Comparison of ENCODE assay signal across 10 cellular contexts in the genomic region with DNA sequence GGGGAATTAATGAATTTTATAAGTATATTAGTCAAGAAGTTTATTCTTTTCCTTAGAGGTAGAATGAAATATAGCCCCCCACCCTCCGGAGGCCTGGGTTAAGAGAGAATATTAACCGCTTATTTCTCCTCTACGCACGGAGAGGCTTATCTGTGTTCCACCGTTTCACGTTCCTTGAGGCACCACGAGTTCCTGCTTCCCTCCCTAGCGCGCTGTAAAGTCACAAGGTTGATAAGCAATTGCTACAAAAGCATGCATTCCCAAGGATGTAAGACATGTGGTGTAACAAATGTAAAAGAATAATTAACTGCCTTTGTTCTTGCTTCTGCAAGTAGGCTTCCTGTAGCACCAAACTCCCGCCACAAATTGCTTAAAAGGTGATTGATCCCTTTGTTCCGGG. TPM values are rescaled to one million over a fixed set of nuclear protein-coding genes. Genes with fewer than 3 reads are reported as not detected.
DNase-seq lines count a peak whose midpoint lies in the region; ATAC-seq, FAIRE-seq and TF ChIP-seq lines count a peak whose summit lies in the region.
"Had no signal": no experiment of that assay in that cellular context is flagged by ENCODE, and none has a peak within 500 bp of the region (broad histone marks: within the 10 kb centered on the region; RNA-seq: fewer than 3 reads in every experiment).

No MANE protein-coding gene starts in this region.

- POLR2A ChIA-PET in BJ (lab: Charles Lee) = no interaction called here

- no peak overlapping the region for H3K9ac ChIP-seq in KMS-11

- no peak for FAIRE-seq in HTR-8/SVneo (lab: Jason Lieb, UNC)
- FAIRE-seq: G401.6 had no signal

- ATAC-seq in natural killer cell (no peak), GM18511 (IDR thresholded peaks at IDR 0.05; ENCODE audit: unreplicated experiment) (no peak)

- no peaks in the 10 kb centered on the region for H3K9me3 Mint-ChIP-seq in natural killer cell
- H3K9me3 Mint-ChIP-seq: T-helper 1 cell treated with Interleukin-12 subunit alpha and Interleukin-12 subunit beta and Interleukin-4 antibody, amounts not matched to agents 30 μg/mL and 1 μg/mL, for 36 hours had no signal

- H3K4me2 ChIP-seq in KMS-11 = peak overlapping the region; percentile 88

- peaks cover 15% of the 10 kb centered on the region for H3K36me3 Mint-ChIP-seq in natural killer cell

- in situ Hi-C loops in brain microvascular endothelial cell (cut with HindIII; ENCODE audit: low pct_ligation_motif_present, low sequenced_read_pairs) = no loop called here

- no peak overlapping the region for H2AFZ ChIP-seq in KMS-11 (ENCODE audit: low read depth)

- H4K20me1 ChIP-seq in KMS-11 (ENCODE audit: insufficient read depth) = no peaks in the 10 kb centered on the region

- intact Hi-C loops in natural killer cell (cut with micrococcal nuclease) = loop anchor here (2.0 kb wide), 1 partner anchor 291 kb away; a partner anchor contains a TSS

- TF ChIP-seq CTCF in BJ (IDR thresholded peaks at IDR 0.05; ENCODE audit: insufficient read depth, low read depth, low read length) (no peak), KMS-11 (conservative IDR thresholded peaks at IDR 0.05; ENCODE audit: low read depth, low read length) (no peak), brain microvascular endothelial cell (IDR thresholded peaks at IDR 0.05; ENCODE audit: low read depth, low read length, missing control alignments) (no peak), natural killer cell (IDR thresholded peaks at IDR 0.05) (no peak), GM10266 (IDR thresholded peaks at IDR 0.05; ENCODE audit: control insufficient read depth, insufficient read depth, low read depth, missing control alignments) (no peak)

- H3K4me3 ChIP-seq in BJ (ENCODE audit: low read depth, low read length) = peak overlapping the region; percentile 77
- H3K4me3 ChIP-seq in KMS-11 (IDR thresholded peaks at IDR 0.05; ENCODE audit: insufficient read depth, low read depth, low read length) = no peak overlapping the region
- H3K4me3 ChIP-seq in brain microvascular endothelial cell (ENCODE audit: low read depth, low read length) = peak overlapping the region; percentile 85

- peaks cover 18% of the 10 kb centered on the region for H3K4me1 ChIP-seq in KMS-11 (ENCODE audit: low read depth, poor library complexity, severe bottlenecking)

- H3K27me3 ChIP-seq in BJ (ENCODE audit: control insufficient read depth, insufficient read depth, low read length) = no peaks in the 10 kb centered on the region
- no peaks in the 10 kb centered on the region for H3K27me3 ChIP-seq in KMS-11 (ENCODE audit: insufficient read depth, low read depth)
- H3K27me3 ChIP-seq in brain microvascular endothelial cell (replicated peaks) = no peaks in the 10 kb centered on the region

- CTCF ChIA-PET in BJ (lab: Yijun Ruan, JAX) = interaction anchor here (1.1 to 1.6 kb wide), 2 partner anchors 12 to 58 kb away, joined by 3 read pairs; no protein-coding TSS in a partner anchor

- H3K27ac ChIP-seq in KMS-11 = no peak overlapping the region
- no peak overlapping the region for H3K27ac ChIP-seq in brain microvascular endothelial cell

- peaks cover 48 to 53% of the 10 kb centered on the region in 2 donors for H3K4me1 Mint-ChIP-seq in natural killer cell

- peaks cover 19% of the 10 kb centered on the region for H3K79me2 ChIP-seq in KMS-11 (ENCODE audit: insufficient read depth, low read depth)

- peak overlapping the region; percentile 98 to 100 for H3K27ac Mint-ChIP-seq in natural killer cell

- DNase-seq in BJ (ENCODE audit: low read depth) (no peak), brain microvascular endothelial cell (no peak), natural killer cell (no peak), HTR-8/SVneo (ENCODE audit: insufficient read length, low spot score) (no peak), pons (ENCODE audit: low spot score) (no peak), GM10266 (ENCODE audit: extremely low spot score) (no peak)

- peak overlapping the region; percentile 100 for H3K4me3 Mint-ChIP-seq in natural killer cell

- H3K27me3 Mint-ChIP-seq in natural killer cell (ENCODE audit: low read depth in 2 of 2) = no peaks in the 10 kb centered on the region

- peaks cover 2% of the 10 kb centered on the region; the same call in 1 of the 2 replicates for H3K36me3 ChIP-seq in BJ (ENCODE audit: control insufficient read depth, insufficient read depth, low read length)
- H3K36me3 ChIP-seq in KMS-11 (ENCODE audit: insufficient read depth) = 0 out of 2 replicates have a peak, but pooled peaks cover 4% of the 10 kb centered on the region
- H3K36me3 ChIP-seq in brain microvascular endothelial cell (replicated peaks) = peaks cover 23% of the 10 kb centered on the region

RNA-seq across cellular contexts. Expression of a gene that starts 1.5 kb away (rescaled TPM):
- 5.1 and 9.1 TPM in 2 replicates for polyA plus RNA-seq in BJ (2011; rRNA removed)
- polyA minus RNA-seq in BJ (2011; rRNA and poly(A)+ RNA removed) = 4.3 and 4.4 TPM in 2 replicates
- 10 to 100 TPM; 10.4 to 13.3 (median 11.6) TPM for total RNA-seq in natural killer cell

RNA-seq across cellular contexts. Expression of a gene that starts 35.1 kb away (rescaled TPM):
- 14.6 and 23.1 TPM in 2 replicates for polyA plus RNA-seq in BJ (2011; rRNA removed)
- polyA minus RNA-seq in BJ (2011; rRNA and poly(A)+ RNA removed) = 21.1 and 23.4 TPM in 2 replicates
- 100 to 1,000 TPM; 161 to 190 (median 161) TPM for total RNA-seq in natural killer cell
